ENCODE assay signal across 8 cellular contexts in the genomic region with DNA sequence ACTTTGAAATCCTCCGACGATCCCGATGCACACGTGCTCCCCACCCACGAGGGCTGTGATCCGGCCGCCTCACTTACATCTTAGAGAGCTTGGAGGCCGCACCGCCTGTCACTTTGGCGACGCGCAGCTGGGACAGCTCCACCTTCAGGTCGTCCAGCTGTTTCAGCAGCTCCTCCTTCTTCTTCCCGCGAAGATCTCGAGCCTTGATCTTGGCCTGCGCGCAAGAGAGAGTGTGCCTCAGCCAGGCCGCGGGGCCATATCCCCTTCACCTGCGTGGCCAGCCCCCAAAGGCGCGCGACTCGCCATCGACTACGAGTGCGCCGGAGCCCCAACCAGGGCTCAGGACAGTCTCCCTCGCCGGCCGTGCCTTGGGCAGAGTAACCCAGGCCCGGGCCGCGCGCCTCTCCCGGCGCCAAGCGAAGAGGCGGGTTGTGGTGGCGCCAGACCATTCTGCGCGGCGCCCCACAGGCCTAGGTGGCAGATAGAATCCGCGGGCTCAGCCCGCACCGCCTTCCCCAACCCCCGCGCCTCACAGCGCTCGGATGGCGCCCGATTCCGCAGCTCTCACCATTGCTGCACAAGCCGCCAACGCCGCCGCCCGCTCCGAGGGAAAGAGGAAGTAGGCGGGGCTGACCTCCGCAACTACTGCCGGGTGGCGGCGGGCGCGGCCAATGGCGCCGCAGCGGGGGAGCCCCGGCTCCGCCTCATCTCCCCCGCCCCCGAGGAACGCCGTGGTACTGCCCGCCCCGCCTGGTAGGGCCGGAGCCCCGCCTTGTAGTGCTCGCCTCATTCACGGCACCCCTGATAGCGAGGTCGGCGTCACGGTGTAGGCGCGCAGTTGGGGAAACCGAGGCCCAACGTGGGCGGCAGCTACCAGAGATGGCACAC. TPM values are rescaled to one million over a fixed set of nuclear protein-coding genes. Genes with fewer than 3 reads are reported as not detected.
DNase-seq lines count a peak whose midpoint lies in the region; ATAC-seq and TF ChIP-seq lines count a peak whose summit lies in the region.

TSS of gene ARPC5L (plus strand) at position 789 of the 888 bp plus-strand sequence. CDS start 7,161 bp downstream, outside the sequence.
TSS of gene RPL35 (minus strand) at position 616 of the 888 bp plus-strand sequence. CDS start at position 571, 45 bp downstream.

- H3K27ac ChIP-seq in SU-DHL-6 (ENCODE audit: low read depth, low read length) (peak within 1 kb of the TSS; percentile 88), parathyroid adenoma (peak within 1 kb of the TSS; percentile 82), tibial artery (peak within 1 kb of the TSS; percentile 81 to 84)

- peaks cover 46% of the 10 kb centered on the region for H3F3A ChIP-seq in SU-DHL-6 (ENCODE audit: insufficient read depth)

- H3K4me1 ChIP-seq in parathyroid adenoma (peaks cover 7% of the 10 kb centered on the region), tibial artery (peaks cover 0 to 25% (median 23%) of the 10 kb centered on the region in 4 donors)

- peak within 1 kb of the TSS; percentile 93 for H3K9ac ChIP-seq in SU-DHL-6 (ENCODE audit: low read length)
- no peak within 1 kb of the TSS for H3K9ac ChIP-seq in parathyroid adenoma

- H3K9me2 ChIP-seq in SU-DHL-6 (replicated peaks; ENCODE audit: insufficient read depth, low read length), result no peaks in the 10 kb centered on the region

- ATAC-seq in HG02798 (IDR thresholded peaks at IDR 0.05; ENCODE audit: poor library complexity, unreplicated experiment), result peak; percentile 93
- ATAC-seq in activated naive CD8-positive, alpha-beta T cell treated with anti-CD3 and anti-CD28 coated beads, Interleukin-2, amount 10 ng/mL, durations not matched to agents 7 days and 5 days (ENCODE audit: low read depth), result peak; percentile 95

- H3K36me3 ChIP-seq in SU-DHL-6 (ENCODE audit: low read length) (peaks cover 14% of the 10 kb centered on the region), parathyroid adenoma (ENCODE audit: control insufficient read depth, insufficient read depth, low read length) (no peaks in the 10 kb centered on the region), tibial artery (peaks cover 33 to 45% (median 37%) of the 10 kb centered on the region in 3 donors)

- POLR2A ChIA-PET in activated naive CD8-positive, alpha-beta T cell treated with anti-CD3 and anti-CD28 coated beads, Interleukin-2, amount 10 ng/mL, durations not matched to agents 7 days and 5 days (lab: Charles Lee), result interaction anchor here (0.5 to 3.5 kb wide), 18 partner anchors 9 to 550 kb away, joined by 3 to 76 read pairs (median 6); partner anchors contain the start of genes GOLGA1, HSPA5, NR6A1 and WDR38

- H3K4me3 ChIP-seq in GM12875 (ENCODE audit: low read depth, low read length) (peak within 1 kb of the TSS; percentile 100), SU-DHL-6 (ENCODE audit: insufficient read depth, low read length, poor library complexity, severe bottlenecking) (peak within 1 kb of the TSS; percentile 74), parathyroid adenoma (ENCODE audit: low read depth, low read length) (peak within 1 kb of the TSS; percentile 90), tibial artery (peak within 1 kb of the TSS; percentile 60 to 78)

- H3K4me2 ChIP-seq in SU-DHL-6 (ENCODE audit: low read depth, low read length, poor library complexity, severe bottlenecking), result peak within 1 kb of the TSS; percentile 94
- peak within 1 kb of the TSS; percentile 73 for H3K4me2 ChIP-seq in parathyroid adenoma (ENCODE audit: low read length)

- peak within 1 kb of the TSS; percentile 98 for H3K27ac Mint-ChIP-seq in activated naive CD8-positive, alpha-beta T cell treated with anti-CD3 and anti-CD28 coated beads, Interleukin-2, amount 10 ng/mL, durations not matched to agents 7 days and 5 days

- H3K27me3 ChIP-seq in SU-DHL-6 (ENCODE audit: low read length) (no peaks in the 10 kb centered on the region), parathyroid adenoma (ENCODE audit: control insufficient read depth, insufficient read depth, low read length) (no peaks in the 10 kb centered on the region), tibial artery (no peaks in the 10 kb centered on the region)

- H3K36me3 Mint-ChIP-seq in activated naive CD8-positive, alpha-beta T cell treated with anti-CD3 and anti-CD28 coated beads, Interleukin-2, amount 10 ng/mL, durations not matched to agents 7 days and 5 days, result peaks cover 17% of the 10 kb centered on the region

- intact Hi-C loops in head of caudate nucleus (cut with DNase I), result no loop called here
- intact Hi-C loops in tibial artery (cut with DNase I; ENCODE audit: low total_unique reads), result loop anchor here (10.0 kb wide), 1 partner anchor 283 kb away; the partner anchor contains the start of gene SCAI

- H3K27me3 Mint-ChIP-seq in activated naive CD8-positive, alpha-beta T cell treated with anti-CD3 and anti-CD28 coated beads, Interleukin-2, amount 10 ng/mL, durations not matched to agents 7 days and 5 days, result no peaks in the 10 kb centered on the region

- peaks cover 28% of the 10 kb centered on the region for H3K79me2 ChIP-seq in SU-DHL-6 (ENCODE audit: insufficient read depth, low read length)
- peaks cover 2% of the 10 kb centered on the region for H3K79me2 ChIP-seq in parathyroid adenoma

- TF ChIP-seq CTCF in GM12875 (IDR thresholded peaks at IDR 0.05; ENCODE audit: borderline replicate concordance, insufficient read depth, low read depth, low read length), result no peak
- TF ChIP-seq CTCF in SU-DHL-6 (IDR thresholded peaks at IDR 0.05; ENCODE audit: insufficient read depth, low read length, poor library complexity, severe bottlenecking), result peak; percentile 22
- peak; percentile 26 for TF ChIP-seq CTCF in parathyroid adenoma (IDR thresholded peaks at IDR 0.05)
- peak; percentile 17 to 25 for TF ChIP-seq CTCF in tibial artery (IDR thresholded peaks at IDR 0.05)

- H3K9me3 ChIP-seq in SU-DHL-6 (ENCODE audit: insufficient read depth, low read length) (no peaks in the 10 kb centered on the region), parathyroid adenoma (ENCODE audit: control insufficient read depth, low read length) (no peaks in the 10 kb centered on the region), tibial artery (no peaks in the 10 kb centered on the region)

- H3K4me3 Mint-ChIP-seq in activated naive CD8-positive, alpha-beta T cell treated with anti-CD3 and anti-CD28 coated beads, Interleukin-2, amount 10 ng/mL, durations not matched to agents 7 days and 5 days, result peak within 1 kb of the TSS; percentile 91

- peak; percentile 89 to 98 (median 97) for DNase-seq in NCI-H1417 (lab: John Stamatoyannopoulos, UW)
- peak; percentile 97 for DNase-seq in activated naive CD8-positive, alpha-beta T cell treated with anti-CD3 and anti-CD28 coated beads, Interleukin-2, amount 10 ng/mL, durations not matched to agents 7 days and 5 days
- DNase-seq in head of caudate nucleus, result peak; percentile 90 to 99 (median 97)
- DNase-seq in tibial artery, result peak; percentile 92 to 96

- H4K20me1 ChIP-seq in SU-DHL-6 (ENCODE audit: low read depth, low read length), result peaks cover 24% of the 10 kb centered on the region; the same call in 1 of the 2 replicates

- H3K9me3 Mint-ChIP-seq in activated naive CD8-positive, alpha-beta T cell treated with anti-CD3 and anti-CD28 coated beads, Interleukin-2, amount 10 ng/mL, durations not matched to agents 7 days and 5 days, result no peaks in the 10 kb centered on the region

- H3K4me1 Mint-ChIP-seq in activated naive CD8-positive, alpha-beta T cell treated with anti-CD3 and anti-CD28 coated beads, Interleukin-2, amount 10 ng/mL, durations not matched to agents 7 days and 5 days, result peaks cover 23% of the 10 kb centered on the region

- H2AFZ ChIP-seq in SU-DHL-6 (ENCODE audit: low read depth, low read length, severe bottlenecking) (peak within 1 kb of the TSS; percentile 81), parathyroid adenoma (peak within 1 kb of the TSS; percentile 71)

RNA-seq across cellular contexts. Expression of gene ARPC5L, which starts in this region (rescaled TPM):
- total RNA-seq in activated naive CD8-positive, alpha-beta T cell treated with anti-CD3 and anti-CD28 coated beads, Interleukin-2, amount 10 ng/mL, durations not matched to agents 7 days and 5 days, result 10 to 100 TPM; 68.2 to 70.2 TPM

RNA-seq across cellular contexts. Expression of gene RPL35, which starts in this region (rescaled TPM):
- 1,000 to 10,000 TPM; 1,398 to 1,411 TPM for total RNA-seq in activated naive CD8-positive, alpha-beta T cell treated with anti-CD3 and anti-CD28 coated beads, Interleukin-2, amount 10 ng/mL, durations not matched to agents 7 days and 5 days

Comparison
In these comparisons a context has a peak if more than half of its experiments do, and no peak if none do; other contexts are left out.
1. Peak in every context shown above with its lines: DNase-seq, ATAC-seq, H3K4me3 ChIP-seq and H3K27ac ChIP-seq.